ENCODE assay signal across 1 cellular context in genomic region chr14:70920608-70921007, GRCh38.
TF ChIP-seq lines count a peak whose summit lies in the region.

No MANE protein-coding gene starts in this region.

TF ChIP-seq in SK-N-SH treated with all-trans-retinoic acid at 6 μM for 48 hours, 23 proteins besides CTCF, POLR2A, EP300 and RAD21 (continued from another document):
- no peak for TF ChIP-seq ZNF565 (CRISPR knock-in tag; conservative IDR thresholded peaks at IDR 0.05; ENCODE audit: low read depth)
- TF ChIP-seq ARNTL (CRISPR knock-in tag; IDR thresholded peaks at IDR 0.05; ENCODE audit: borderline replicate concordance, low read depth): no peak
- no peak for TF ChIP-seq TSHZ2 (CRISPR knock-in tag; IDR thresholded peaks at IDR 0.05)
TF ChIP-seq in SK-N-SH treated with all-trans-retinoic acid at 6 μM for 48 hours: peak in this region for 0.
